ENCODE assay signal across 19 cellular contexts in genomic region chr16:88074041-88074440, GRCh38.
"Had no signal": no experiment of that assay in that cellular context is flagged by ENCODE, and none has a peak within 500 bp of the region (broad histone marks: within the 10 kb centered on the region; RNA-seq: fewer than 3 reads in every experiment).

No MANE protein-coding gene starts in this region.

- H3K9me3 Mint-ChIP-seq: immature natural killer cell; naive thymus-derived CD8-positive, alpha-beta T cell; type B pancreatic cell had no signal

- H3K4me1 Mint-ChIP-seq: neural progenitor cell had no signal

- H3K9me3 ChIP-seq: pancreas, psoas muscle, sigmoid colon, suprapubic skin, thyroid gland had no signal

- H3K27me3 Mint-ChIP-seq: naive thymus-derived CD8-positive, alpha-beta T cell; type B pancreatic cell had no signal

- H3K9ac ChIP-seq: neural progenitor cell had no signal

- H3K27ac Mint-ChIP-seq: immature natural killer cell, neural progenitor cell, type B pancreatic cell had no signal

- H3K36me3 ChIP-seq: neural progenitor cell had no signal

- H3K4me3 Mint-ChIP-seq: immature natural killer cell; naive thymus-derived CD8-positive, alpha-beta T cell; neural progenitor cell; type B pancreatic cell had no signal

- H3K27me3 ChIP-seq: neural progenitor cell, pancreas, sigmoid colon, suprapubic skin, thyroid gland had no signal

- H3K4me3 ChIP-seq: coronary artery, neural progenitor cell, pancreas, psoas muscle, sigmoid colon, skin epidermis, suprapubic skin, thyroid gland had no signal

- ATAC-seq: left colon; naive thymus-derived CD8-positive, alpha-beta T cell; pancreas; psoas muscle had no signal

- H3K27ac ChIP-seq: coronary artery, neural progenitor cell, pancreas, psoas muscle, sigmoid colon, skin epidermis, suprapubic skin, thyroid gland had no signal

- DNase-seq: central memory CD4-positive, alpha-beta T cell; effector CD4-positive, alpha-beta T cell; immature natural killer cell; left colon; mammary epithelial cell; naive thymus-derived CD8-positive, alpha-beta T cell; nucleus accumbens; retina; stimulated activated CD4-positive, alpha-beta T cell treated with anti-CD3 and anti-CD28 coated beads, Interleukin-12 subunit alpha, Interleukin-12 subunit beta, amount 100 ng/mL, for 4 hours; stimulated activated naive CD4-positive, alpha-beta T cell treated with Interleukin-2 at 50 U/mL for 16 hours; thyroid gland had no signal

- H3K4me1 ChIP-seq: neural progenitor cell, pancreas, psoas muscle, sigmoid colon, suprapubic skin, thyroid gland had no signal
